In the genomic region with DNA sequence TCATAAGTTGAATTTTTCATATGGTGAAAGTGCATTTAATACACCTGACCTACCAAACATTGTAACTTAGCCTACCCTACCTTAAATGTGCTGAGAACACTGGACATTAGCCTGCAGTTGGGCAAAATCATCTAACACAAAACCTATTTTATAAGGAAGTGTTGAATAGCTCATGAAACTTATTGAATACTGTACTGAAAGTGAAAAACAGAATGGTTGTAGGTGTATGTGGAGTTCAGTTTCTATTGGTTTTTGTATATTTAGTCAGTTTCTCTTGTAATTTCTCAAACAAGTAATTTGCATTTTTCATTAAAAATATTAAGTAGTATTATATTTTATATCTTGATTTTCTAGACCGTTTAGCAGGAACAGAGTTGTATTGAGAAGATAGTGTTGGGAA, we compare ENCODE assay signal across 32 cellular contexts. TPM values are rescaled to one million over a fixed set of nuclear protein-coding genes. Genes with fewer than 3 reads are reported as not detected.
A peak's percentile ranks its signal among the peaks of the same experiment; 100 is the strongest.
DNase-seq lines count a peak whose midpoint lies in the region; ATAC-seq and TF ChIP-seq lines count a peak whose summit lies in the region.
"Had no signal": no experiment of that assay in that cellular context is flagged by ENCODE, and none has a peak within 500 bp of the region (broad histone marks: within the 10 kb centered on the region; RNA-seq: fewer than 3 reads in every experiment).

No MANE protein-coding gene starts in this region.

- peaks cover 37% of the 10 kb centered on the region for H3K4me1 Mint-ChIP-seq in activated T-helper 17 cell treated with anti-CD3 and anti-CD28 coated beads, Interleukin-2, amount 50 U/mL, for 72 hours
- H3K4me1 Mint-ChIP-seq: memory B cell; neural progenitor cell; stimulated activated naive B cell treated with anti-CD40 and anti-IgM and Interleukin-4, amounts not matched to agents 10 μg/mL and 1 μg/mL and 100 μg/mL, for 72 hours had no signal

- no peaks in the 10 kb centered on the region for H3K36me3 ChIP-seq in HAP-1 (replicated peaks)
- H3K36me3 ChIP-seq in effector memory CD4-positive, alpha-beta T cell (ENCODE audit: control insufficient read depth, insufficient read depth, low read length) = no peaks in the 10 kb centered on the region
- H3K36me3 ChIP-seq: neural progenitor cell, pancreas had no signal

- ATAC-seq in GM18517 (IDR thresholded peaks at IDR 0.05; ENCODE audit: unreplicated experiment) = peak; percentile 83
- peak; percentile 39 for ATAC-seq in GM19468 (IDR thresholded peaks at IDR 0.05; ENCODE audit: extremely low read depth, unreplicated experiment)
- peak; percentile 76 for ATAC-seq in HG02852 (IDR thresholded peaks at IDR 0.05; ENCODE audit: unreplicated experiment)
- peak; percentile 47 for ATAC-seq in activated T-helper 17 cell treated with anti-CD3 and anti-CD28 coated beads, Interleukin-2, amount 50 U/mL, for 72 hours (replicated peaks)
- ATAC-seq: HCT116; left lobe of liver; pancreas; stimulated activated naive B cell treated with anti-CD40 and anti-IgM and Interleukin-4, amounts not matched to agents 10 μg/mL and 1 μg/mL and 100 μg/mL, for 72 hours had no signal

- CTCF ChIA-PET in RWPE1 (lab: Yijun Ruan, JAX) = no interaction called here

- H3K27me3 Mint-ChIP-seq in activated T-helper 17 cell treated with anti-CD3 and anti-CD28 coated beads, Interleukin-2, amount 50 U/mL, for 72 hours = no peaks in the 10 kb centered on the region
- H3K27me3 Mint-ChIP-seq: activated CD4-positive, alpha-beta T cell treated with anti-CD3 and anti-CD28 coated beads, Interleukin-2, amount 10 ng/mL, durations not matched to agents 7 days and 5 days; memory B cell; stimulated activated naive B cell treated with anti-CD40 and anti-IgM and Interleukin-4, amounts not matched to agents 10 μg/mL and 1 μg/mL and 100 μg/mL, for 72 hours; type B pancreatic cell had no signal

- TF ChIP-seq CTCF in RWPE1 (conservative IDR thresholded peaks at IDR 0.05; ENCODE audit: low read depth) = no peak

- no peaks in the 10 kb centered on the region for H3K27me3 ChIP-seq in HAP-1 (ENCODE audit: low read depth)
- H3K27me3 ChIP-seq in effector memory CD4-positive, alpha-beta T cell (replicated peaks; ENCODE audit: control insufficient read depth, insufficient read depth, low read length, poor library complexity, severe bottlenecking) = no peaks in the 10 kb centered on the region
- H3K27me3 ChIP-seq: BLaER1 treated with 17β-estradiol and CSF1 and Interleukin-3, amounts not matched to agents 10 nM and 100 nM; esophagus muscularis mucosa; neural progenitor cell; pancreas had no signal

- in situ Hi-C loops in HAP-1 (cut with MboI; ENCODE audit: low sequenced_read_pairs) = no loop called here

- DNase-seq in HAP-1 (ENCODE audit: low spot score in 2 of 2) (no peak), RWPE1 (ENCODE audit: low spot score) (no peak), HCEC 1CT (no peak)
- no peak for DNase-seq in effector memory CD4-positive, alpha-beta T cell
- DNase-seq: activated CD4-positive, alpha-beta T cell treated with anti-CD3 and anti-CD28 coated beads, Interleukin-2, amount 10 ng/mL, durations not matched to agents 7 days and 5 days; activated naive CD4-positive, alpha-beta T cell treated with Interleukin-2 at 50 U/mL for 16 hours; activated T-cell treated with anti-CD3 and anti-CD28 coated beads, Interleukin-2, amount 50 U/mL, for 48 hours; central memory CD4-positive, alpha-beta T cell; COR-L47; DMS53; foreskin fibroblast; KBM-7; NCI-H1092; NCI-H187; NCI-H446 treated with DMSO at 0.1 percent for 48 hours; NCI-H774; pancreas; stimulated activated naive B cell treated with anti-CD40 and anti-IgM and Interleukin-4, amounts not matched to agents 10 μg/mL and 1 μg/mL and 100 μg/mL, for 72 hours; substantia nigra; T1000 had no signal

- H3K4me3 Mint-ChIP-seq in activated T-helper 17 cell treated with anti-CD3 and anti-CD28 coated beads, Interleukin-2, amount 50 U/mL, for 72 hours = peak overlapping the region; percentile 19
- H3K4me3 Mint-ChIP-seq: activated CD4-positive, alpha-beta T cell treated with anti-CD3 and anti-CD28 coated beads, Interleukin-2, amount 10 ng/mL, durations not matched to agents 7 days and 5 days; memory B cell; neural progenitor cell; stimulated activated naive B cell treated with anti-CD40 and anti-IgM and Interleukin-4, amounts not matched to agents 10 μg/mL and 1 μg/mL and 100 μg/mL, for 72 hours; type B pancreatic cell had no signal

- H3K9me3 Mint-ChIP-seq in activated T-helper 17 cell treated with anti-CD3 and anti-CD28 coated beads, Interleukin-2, amount 50 U/mL, for 72 hours = no peaks in the 10 kb centered on the region
- H3K9me3 Mint-ChIP-seq: memory B cell; neural progenitor cell; stimulated activated naive B cell treated with anti-CD40 and anti-IgM and Interleukin-4, amounts not matched to agents 10 μg/mL and 1 μg/mL and 100 μg/mL, for 72 hours; type B pancreatic cell had no signal

- peaks cover 57% of the 10 kb centered on the region for H3K36me3 Mint-ChIP-seq in activated T-helper 17 cell treated with anti-CD3 and anti-CD28 coated beads, Interleukin-2, amount 50 U/mL, for 72 hours (ENCODE audit: low read depth)
- H3K36me3 Mint-ChIP-seq: neural progenitor cell had no signal

- H3K4me1 ChIP-seq in HAP-1 = no peaks in the 10 kb centered on the region
- peaks cover 31% of the 10 kb centered on the region for H3K4me1 ChIP-seq in effector memory CD4-positive, alpha-beta T cell (ENCODE audit: control insufficient read depth, insufficient read depth, low read length, poor library complexity, severe bottlenecking)
- H3K4me1 ChIP-seq: esophagus muscularis mucosa, neural progenitor cell, pancreas had no signal

- H3K27ac ChIP-seq in effector memory CD4-positive, alpha-beta T cell (ENCODE audit: insufficient read depth, low read length, poor library complexity, severe bottlenecking) = no peak overlapping the region
- H3K27ac ChIP-seq in RWPE1 = no peak overlapping the region
- H3K27ac ChIP-seq: BLaER1 treated with 17β-estradiol and CSF1 and Interleukin-3, amounts not matched to agents 10 nM and 100 nM; esophagus muscularis mucosa; HL-60; neural progenitor cell; pancreas had no signal

- H3K9me3 ChIP-seq in HAP-1 = no peaks in the 10 kb centered on the region
- no peaks in the 10 kb centered on the region for H3K9me3 ChIP-seq in effector memory CD4-positive, alpha-beta T cell (ENCODE audit: control insufficient read depth, low read length)
- H3K9me3 ChIP-seq: BLaER1 treated with 17β-estradiol and CSF1 and Interleukin-3, amounts not matched to agents 10 nM and 100 nM; esophagus muscularis mucosa; pancreas had no signal

- H3K4me3 ChIP-seq in HAP-1 = no peak overlapping the region
- H3K4me3 ChIP-seq in effector memory CD4-positive, alpha-beta T cell (ENCODE audit: insufficient read depth, low read depth, low read length, poor library complexity, severe bottlenecking) = no peak overlapping the region
- H3K4me3 ChIP-seq: BLaER1 treated with 17β-estradiol and CSF1 and Interleukin-3, amounts not matched to agents 10 nM and 100 nM; esophagus muscularis mucosa; neural progenitor cell; pancreas had no signal

- POLR2A ChIA-PET in RWPE1 (lab: Yijun Ruan, JAX; ENCODE audit: low non-redundant PET) = no interaction called here

- H3K27ac Mint-ChIP-seq in activated T-helper 17 cell treated with anti-CD3 and anti-CD28 coated beads, Interleukin-2, amount 50 U/mL, for 72 hours = no peak overlapping the region
- H3K27ac Mint-ChIP-seq: activated CD4-positive, alpha-beta T cell treated with anti-CD3 and anti-CD28 coated beads, Interleukin-2, amount 10 ng/mL, durations not matched to agents 7 days and 5 days; memory B cell; neural progenitor cell; stimulated activated naive B cell treated with anti-CD40 and anti-IgM and Interleukin-4, amounts not matched to agents 10 μg/mL and 1 μg/mL and 100 μg/mL, for 72 hours; type B pancreatic cell had no signal

RNA-seq across cellular contexts. Expression of gene CCDC7, which starts 15.3 kb away (rescaled TPM):
- 10 to 100 TPM; 14.6 to 53.7 TPM for total RNA-seq in activated T-helper 17 cell treated with anti-CD3 and anti-CD28 coated beads, Interleukin-2, amount 50 U/mL, for 72 hours
